ENCODE assay signal across 1 cellular context in genomic region chr14:94143239-94143638, GRCh38.
TF ChIP-seq lines count a peak whose summit lies in the region.

No MANE protein-coding gene starts in this region.

TF ChIP-seq in GM12878, 131 proteins besides CTCF, POLR2A, EP300 and RAD21:
- no peak for TF ChIP-seq LARP7 (IDR thresholded peaks at IDR 0.05)
- TF ChIP-seq NR2C2 (IDR thresholded peaks at IDR 0.05; ENCODE audit: borderline replicate concordance, control insufficient read depth, insufficient read length, low read depth), result no peak
- no peak for TF ChIP-seq FOS (IDR thresholded peaks at IDR 0.05; ENCODE audit: borderline replicate concordance, extremely low read depth, insufficient read length)
- TF ChIP-seq MTA2 (IDR thresholded peaks at IDR 0.05; ENCODE audit: low read depth), result no peak
- no peak for TF ChIP-seq CREB1 (IDR thresholded peaks at IDR 0.05; ENCODE audit: low read depth)
- no peak for TF ChIP-seq STAT1 (conservative IDR thresholded peaks at IDR 0.05)
- TF ChIP-seq RELA (IDR thresholded peaks at IDR 0.05; ENCODE audit: borderline replicate concordance, partially characterized antibody), result no peak
- TF ChIP-seq PML (IDR thresholded peaks at IDR 0.05; ENCODE audit: low read length), result no peak
- TF ChIP-seq MLLT1 (IDR thresholded peaks at IDR 0.05), result no peak
- no peak for TF ChIP-seq POU2F2 (IDR thresholded peaks at IDR 0.05; ENCODE audit: borderline replicate concordance, low read depth, low read length)
